Comparison of ENCODE assay signal across 8 cellular contexts in the genomic region with DNA sequence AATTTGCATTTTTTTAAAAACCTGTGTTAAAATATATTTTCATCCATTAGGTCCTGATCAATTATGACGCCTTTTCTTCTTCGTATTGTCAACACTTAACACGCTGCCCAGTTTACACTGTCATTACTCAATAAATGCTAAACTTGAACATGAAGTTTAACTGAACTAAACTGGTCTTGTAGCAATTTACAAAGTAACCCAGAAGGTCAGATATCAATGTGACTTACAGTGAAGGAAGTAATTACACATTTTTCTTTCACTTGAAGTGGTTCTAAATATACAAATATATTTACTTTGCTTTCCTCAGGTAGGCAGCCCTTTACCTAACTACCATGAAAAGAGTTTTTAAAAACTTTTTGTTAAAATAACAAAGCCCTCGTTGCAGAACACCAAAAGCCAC.
"Had no signal": no experiment of that assay in that cellular context is flagged by ENCODE, and none has a peak within 500 bp of the region (broad histone marks: within the 10 kb centered on the region; RNA-seq: fewer than 3 reads in every experiment).

No MANE protein-coding gene starts in this region.

- FAIRE-seq: H1, H54 had no signal

- H3K4me3 ChIP-seq: GM23338 had no signal

- DNase-seq: H9, HCEC 1CT, KBM-7 had no signal

- H2AFZ ChIP-seq: GM23338 had no signal

- H3K27ac ChIP-seq: HL-60, KMS-11 had no signal

- H3K4me2 ChIP-seq: GM23338, KMS-11 had no signal

- ATAC-seq: GM23338 had no signal

- H3K9ac ChIP-seq: KMS-11 had no signal
